Comparison of ENCODE assay signal across 24 cellular contexts in genomic region chrX:91137881-91138280, GRCh38.
"Had no signal": no experiment of that assay in that cellular context is flagged by ENCODE, and none has a peak within 500 bp of the region (broad histone marks: within the 10 kb centered on the region; RNA-seq: fewer than 3 reads in every experiment).

No MANE protein-coding gene starts in this region.

- ATAC-seq: left cardiac atrium; left lung; lower lobe of right lung; naive thymus-derived CD8-positive, alpha-beta T cell; right lobe of liver; stimulated activated effector memory CD8-positive, alpha-beta T cell treated with anti-CD3 and anti-CD28 coated beads, Interleukin-12 subunit alpha, Interleukin-12 subunit beta, amount 100 ng/mL, for 72 hours; upper lobe of right lung had no signal

- H3K9me3 ChIP-seq: left lung, lower lobe of right lung, neutrophil, ovary, right atrium auricular region, right lobe of liver, suprapubic skin, thoracic aorta, upper lobe of right lung had no signal

- DNase-seq: hippocampal formation; kidney glomerular epithelial cell; left cardiac atrium; left lung; lower lobe of right lung; mammary epithelial cell; mesenchymal stem cell; naive thymus-derived CD8-positive, alpha-beta T cell; ovary; right lobe of liver; stimulated activated CD4-positive, alpha-beta T cell treated with anti-CD3 and anti-CD28 coated beads, Interleukin-12 subunit alpha, Interleukin-12 subunit beta, amount 100 ng/mL, for 4 hours; stimulated activated CD4-positive, alpha-beta T cell treated with anti-CD3 and anti-CD28 coated beads, Interleukin-15, amount 100 ng/mL, for 24 hours; stimulated activated CD4-positive, alpha-beta T cell treated with anti-CD3 and anti-CD28 coated beads, Interleukin-4, amount 100 ng/mL, for 24 hours; stimulated activated naive CD4-positive, alpha-beta T cell; tibial artery; trophoblast cell; upper lobe of right lung had no signal

- H3K4me3 ChIP-seq: left lung, lower lobe of right lung, neural progenitor cell, ovary, right atrium auricular region, right lobe of liver, skin epidermis, suprapubic skin, thoracic aorta, tibial artery, upper lobe of right lung had no signal

- H3K36me3 ChIP-seq: left lung, lower lobe of right lung, neural progenitor cell, neutrophil, ovary, right atrium auricular region, right lobe of liver, suprapubic skin, thoracic aorta, tibial artery, upper lobe of right lung had no signal

- H3K4me1 ChIP-seq: left lung, lower lobe of right lung, neural progenitor cell, right atrium auricular region, right lobe of liver, suprapubic skin, tibial artery, upper lobe of right lung had no signal

- H3K27me3 ChIP-seq: left lung, neural progenitor cell, neutrophil, ovary, right atrium auricular region, right lobe of liver, suprapubic skin, tibial artery, upper lobe of right lung had no signal

- H3K27ac ChIP-seq: left lung, lower lobe of right lung, neural progenitor cell, neutrophil, ovary, right atrium auricular region, right lobe of liver, skin epidermis, suprapubic skin, thoracic aorta, tibial artery, upper lobe of right lung had no signal
